In the genomic region with DNA sequence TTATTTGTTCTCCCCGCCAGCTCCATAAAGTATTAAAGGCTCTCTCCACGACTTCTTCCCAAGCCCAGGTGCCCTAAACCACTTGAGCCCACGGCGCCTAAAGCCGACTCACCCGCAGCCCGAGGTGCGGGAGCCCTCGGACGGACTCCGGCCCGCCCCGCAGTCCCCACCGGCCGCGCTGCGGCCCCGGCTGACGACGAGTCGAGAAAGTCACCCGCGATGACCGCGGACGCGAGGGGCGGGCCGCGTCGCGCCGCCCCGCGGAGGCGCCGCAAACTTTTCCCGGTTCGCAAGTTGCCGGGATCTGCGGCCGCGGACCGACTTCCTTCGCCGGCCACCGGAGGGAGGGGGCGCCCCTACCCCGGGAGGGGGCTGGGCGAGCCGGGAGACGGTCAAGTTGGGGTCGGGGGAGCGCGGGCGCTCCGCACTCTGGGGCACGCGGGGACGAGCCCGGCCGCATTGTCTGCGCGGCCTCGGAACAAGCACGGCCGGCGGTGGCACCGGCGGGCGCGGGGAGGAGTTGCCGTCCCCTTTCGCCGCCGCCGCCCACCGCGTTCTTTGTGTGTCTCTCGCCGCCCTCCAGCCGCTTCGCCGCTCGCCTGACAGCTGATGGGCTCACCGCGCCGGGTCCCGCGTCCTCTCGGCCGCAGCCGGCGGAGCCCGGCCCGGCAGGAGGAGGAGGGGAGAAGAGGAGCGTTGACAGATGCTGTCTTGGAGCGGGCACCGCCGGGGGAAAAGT, we compare ENCODE assay signal across 8 cellular contexts.
DNase-seq lines count a peak whose midpoint lies in the region; ATAC-seq, FAIRE-seq and TF ChIP-seq lines count a peak whose summit lies in the region.

No MANE protein-coding gene starts in this region.

- WGBS in mammary epithelial cell (ENCODE audit: low coverage, missing lambda C conversion rate), result 1% methylated on average over 19 of the region's 100 CpGs

- FAIRE-seq in kidney (lab: Jason Lieb, UNC), result no peak

- peaks cover 9% of the 10 kb centered on the region for H3K4me1 ChIP-seq in BLaER1
- peaks cover 21% of the 10 kb centered on the region for H3K4me1 ChIP-seq in mammary epithelial cell (ENCODE audit: insufficient read depth, low read length)
- peaks cover 9 to 25% of the 10 kb centered on the region in 2 donors for H3K4me1 ChIP-seq in kidney (ENCODE audit: control insufficient read depth in 1 of 2, insufficient read depth in 1 of 2, low read depth in 1 of 2, low read length in 2 of 2)

- H3K4me2 ChIP-seq in BLaER1 (no peak overlapping the region), mammary epithelial cell (ENCODE audit: insufficient read depth, low read depth, low read length) (peak overlapping the region; percentile 89)

- H3K4me3 Mint-ChIP-seq in stimulated activated memory B cell treated with anti-CD40 and anti-IgM and Interleukin-4, amounts not matched to agents 10 μg/mL and 1 μg/mL and 100 μg/mL, for 72 hours, result peak overlapping the region; percentile 72

- intact Hi-C loops in mammary epithelial cell (cut with micrococcal nuclease) (loop anchor here (1.0 to 2.0 kb wide), 5 partner anchors 15 to 90 kb away; no protein-coding TSS in a partner anchor), kidney (cut with DNase I) (no loop called here)

- in situ Hi-C loops in mammary epithelial cell (cut with MboI; ENCODE audit: low sequenced_read_pairs in 2 of 2), result no loop called here

- no peaks in the 10 kb centered on the region for H3K9me3 Mint-ChIP-seq in stimulated activated memory B cell treated with anti-CD40 and anti-IgM and Interleukin-4, amounts not matched to agents 10 μg/mL and 1 μg/mL and 100 μg/mL, for 72 hours

- BruUV-seq in mammary epithelial cell (replicated peaks; lab: Mats Ljungman, UMichigan), result no TSS peak

- H3K9ac ChIP-seq in BLaER1 (no peak overlapping the region), mammary epithelial cell (ENCODE audit: insufficient read depth, low read length) (peak overlapping the region; percentile 91), kidney (ENCODE audit: low read length in 2 of 2) (peak overlapping the region; percentile 96 to 99)

- no peak overlapping the region for H3K27ac ChIP-seq in BLaER1
- peak overlapping the region; percentile 75 for H3K27ac ChIP-seq in mammary epithelial cell (ENCODE audit: insufficient read depth, low read depth, low read length)
- peak overlapping the region; percentile 97 to 98 for H3K27ac ChIP-seq in kidney (ENCODE audit: low read depth in 2 of 2, low read length in 2 of 2)

- peak overlapping the region; percentile 99 for H2AFZ ChIP-seq in mammary epithelial cell (ENCODE audit: low read depth, low read length)

- H4K20me1 ChIP-seq in BLaER1 (no peaks in the 10 kb centered on the region), mammary epithelial cell (ENCODE audit: insufficient read depth, low read length) (no peaks in the 10 kb centered on the region)

- H3K79me2 ChIP-seq in mammary epithelial cell (ENCODE audit: insufficient read depth, low read length), result peaks cover 55% of the 10 kb centered on the region

- dilution Hi-C loops in mammary epithelial cell (cut with HindIII; ENCODE audit: low sequenced_read_pairs), result no loop called here

- no peak overlapping the region for H3K27ac Mint-ChIP-seq in stimulated activated memory B cell treated with anti-CD40 and anti-IgM and Interleukin-4, amounts not matched to agents 10 μg/mL and 1 μg/mL and 100 μg/mL, for 72 hours

- no peaks in the 10 kb centered on the region for H3K4me1 Mint-ChIP-seq in stimulated activated memory B cell treated with anti-CD40 and anti-IgM and Interleukin-4, amounts not matched to agents 10 μg/mL and 1 μg/mL and 100 μg/mL, for 72 hours

- TF ChIP-seq CTCF in mammary epithelial cell (conservative IDR thresholded peaks at IDR 0.05 in 1 of 2, IDR thresholded peaks at IDR 0.05 in 1 of 2; ENCODE audit: extremely low read depth in 1 of 2, insufficient read depth in 1 of 2, low read depth in 1 of 2, low read length in 2 of 2) (peak in 1 of 2 donors; percentile 17), kidney (IDR thresholded peaks at IDR 0.05; ENCODE audit: borderline replicate concordance, extremely low read depth, insufficient read depth) (peak; percentile 8)

- peaks cover 52% of the 10 kb centered on the region for H3K27me3 Mint-ChIP-seq in stimulated activated memory B cell treated with anti-CD40 and anti-IgM and Interleukin-4, amounts not matched to agents 10 μg/mL and 1 μg/mL and 100 μg/mL, for 72 hours

- H3K9me3 ChIP-seq in BLaER1, result peaks cover 22% of the 10 kb centered on the region
- H3K9me3 ChIP-seq in mammary epithelial cell (replicated peaks; ENCODE audit: insufficient read depth, low read length), result no peaks in the 10 kb centered on the region
- H3K9me3 ChIP-seq in kidney (ENCODE audit: control insufficient read depth in 1 of 2, low read length in 2 of 2), result no peaks in the 10 kb centered on the region

- H3K4me3 ChIP-seq in BLaER1 (0 out of 2 replicates have a peak overlapping the region, but pooled peaks have one; percentile 18), mammary epithelial cell (replicated peaks in 1 of 3; ENCODE audit: insufficient read depth in 1 of 3, low read depth in 2 of 3, low read length in 3 of 3) (peak overlapping the region; percentile 97 to 99 (median 98)), kidney (ENCODE audit: low read length in 2 of 2) (peak overlapping the region; percentile 82 to 96)

- H3K27me3 ChIP-seq in BLaER1 (no peaks in the 10 kb centered on the region), mammary epithelial cell (ENCODE audit: insufficient read depth, low read length) (no peaks in the 10 kb centered on the region)

- H3K36me3 Mint-ChIP-seq in stimulated activated memory B cell treated with anti-CD40 and anti-IgM and Interleukin-4, amounts not matched to agents 10 μg/mL and 1 μg/mL and 100 μg/mL, for 72 hours, result no peaks in the 10 kb centered on the region

- no peak for DNase-seq in mammary epithelial cell
- DNase-seq in kidney, result peak; percentile 87
- DNase-seq in stimulated activated CD4-positive, alpha-beta T cell treated with anti-CD3 and anti-CD28 coated beads, Interleukin-4, amount 100 ng/mL, for 24 hours, result no peak

- CTCF ChIA-PET in mammary epithelial cell (lab: Charles Lee; ENCODE audit: low non-redundant PET), result no interaction called here

- H3K36me3 ChIP-seq in BLaER1, result no peaks in the 10 kb centered on the region
- peaks cover 13% of the 10 kb centered on the region for H3K36me3 ChIP-seq in mammary epithelial cell (ENCODE audit: insufficient read depth, low read length)
- H3K36me3 ChIP-seq in kidney (ENCODE audit: control insufficient read depth in 1 of 2, insufficient read depth in 2 of 2, low read length in 2 of 2), result peaks cover 7 to 36% of the 10 kb centered on the region in 2 donors

- peak; percentile 35 for ATAC-seq in GM19328 (IDR thresholded peaks at IDR 0.05; ENCODE audit: unreplicated experiment)
- peak; percentile 26 for ATAC-seq in HG03571 (IDR thresholded peaks at IDR 0.05; ENCODE audit: unreplicated experiment)
- ATAC-seq in stimulated activated memory B cell treated with anti-CD40 and anti-IgM and Interleukin-4, amounts not matched to agents 10 μg/mL and 1 μg/mL and 100 μg/mL, for 72 hours, result peak; percentile 47
- ATAC-seq in HG02840 (IDR thresholded peaks at IDR 0.05; ENCODE audit: low FRiP score, unreplicated experiment), result no peak

Comparison
In these comparisons a context has a peak if more than half of its experiments do, and no peak if none do; other contexts are left out.
1. H3K4me3 ChIP-seq: peak in every context shown above with its lines; median percentile 98 in mammary epithelial cell; 89 in kidney; 18 in BLaER1.